In genomic region chr14:73714656-73715081, GRCh38 we compare ENCODE assay signal across 8 cellular contexts. TPM values are rescaled to one million over a fixed set of nuclear protein-coding genes. Genes with fewer than 3 reads are reported as not detected.
A peak's percentile ranks its signal among the peaks of the same experiment; 100 is the strongest.
DNase-seq lines count a peak whose midpoint lies in the region; ATAC-seq and TF ChIP-seq lines count a peak whose summit lies in the region.

No MANE protein-coding gene starts in this region.

- no peaks in the 10 kb centered on the region for H3K27me3 Mint-ChIP-seq in CD8-positive, alpha-beta T cell (ENCODE audit: low read depth)

- intact Hi-C loops in CD8-positive, alpha-beta T cell (cut with DNase I, micrococcal nuclease): loop anchor here (1.0 to 5.0 kb wide), 6 partner anchors 27 to 308 kb away; partner anchors contain the start of genes COQ6 (in 1 of the 2), FAM161B (in 1 of the 2), NUMB (in 1 of the 2) and PTGR2 (in 1 of the 2)
- intact Hi-C loops in prostate gland (cut with DNase I): loop anchor here (5.0 kb wide), 2 partner anchors 52 to 82 kb away; no protein-coding TSS in a partner anchor

- H3K27ac ChIP-seq in CD8-positive, alpha-beta T cell (ENCODE audit: low read depth, low read length): peak overlapping the region; percentile 76
- H3K27ac ChIP-seq in RWPE2 (ENCODE audit: poor library complexity, severe bottlenecking): peak overlapping the region; percentile 81
- H3K27ac ChIP-seq in prostate gland: peak overlapping the region; percentile 87 to 91

- H3K4me1 Mint-ChIP-seq in CD8-positive, alpha-beta T cell (ENCODE audit: low read depth): peaks cover 34% of the 10 kb centered on the region

- WGBS in prostate gland: 48% methylated on average over 7 of the region's 7 CpGs

- CTCF ChIA-PET in CD8-positive, alpha-beta T cell (lab: Charles Lee): interaction anchor here (1.6 kb wide), 1 partner anchor 14 kb away, joined by 8 read pairs; no protein-coding TSS in a partner anchor

- no peaks in the 10 kb centered on the region for H3K27me3 ChIP-seq in CD8-positive, alpha-beta T cell (ENCODE audit: insufficient read depth, low read length)
- no peaks in the 10 kb centered on the region for H3K27me3 ChIP-seq in HAP-1 (ENCODE audit: low read depth)
- no peaks in the 10 kb centered on the region for H3K27me3 ChIP-seq in RWPE2 (ENCODE audit: insufficient read depth, poor library complexity, severe bottlenecking)
- no peaks in the 10 kb centered on the region for H3K27me3 ChIP-seq in prostate gland (replicated peaks; ENCODE audit: insufficient read depth)

- no peak for DNase-seq in CD8-positive, alpha-beta T cell
- DNase-seq in HAP-1 (ENCODE audit: low spot score in 2 of 2): no peak
- DNase-seq in RWPE2 (ENCODE audit: low spot score): no peak
- no peak for DNase-seq in epithelial cell of proximal tubule (ENCODE audit: low read depth)
- no peak for DNase-seq in prostate gland (ENCODE audit: low spot score)
- DNase-seq in NK-92 (lab: John Stamatoyannopoulos, UW; ENCODE audit: unreplicated experiment): no peak
- no peak for DNase-seq in middle frontal gyrus (ENCODE audit: extremely low spot score, low spot score)

- in situ Hi-C loops in HAP-1 (cut with MboI; ENCODE audit: low sequenced_read_pairs): no loop called here

- H3K9me3 ChIP-seq in CD8-positive, alpha-beta T cell (ENCODE audit: low read length): no peaks in the 10 kb centered on the region
- H3K9me3 ChIP-seq in HAP-1 (no peaks in the 10 kb centered on the region), RWPE2 (ENCODE audit: severe bottlenecking) (no peaks in the 10 kb centered on the region), prostate gland (no peaks in the 10 kb centered on the region)

- peaks cover 16% of the 10 kb centered on the region for H3K36me3 ChIP-seq in CD8-positive, alpha-beta T cell (ENCODE audit: insufficient read depth, low read length)
- H3K36me3 ChIP-seq in HAP-1 (replicated peaks) (peaks cover 22% of the 10 kb centered on the region), RWPE2 (ENCODE audit: low read depth) (peaks cover 34% of the 10 kb centered on the region), prostate gland (peaks cover 4 to 6% of the 10 kb centered on the region in 2 donors)

- H3K4me1 ChIP-seq in CD8-positive, alpha-beta T cell (ENCODE audit: insufficient read depth, low read length): peaks cover 10% of the 10 kb centered on the region
- peaks cover 5% of the 10 kb centered on the region for H3K4me1 ChIP-seq in HAP-1
- peaks cover 16% of the 10 kb centered on the region for H3K4me1 ChIP-seq in RWPE2 (ENCODE audit: insufficient read depth, poor library complexity, severe bottlenecking)
- H3K4me1 ChIP-seq in prostate gland (replicated peaks): peaks cover 11% of the 10 kb centered on the region

- TF ChIP-seq CTCF in CD8-positive, alpha-beta T cell (IDR thresholded peaks at IDR 0.05): no peak
- TF ChIP-seq CTCF in RWPE2 (IDR thresholded peaks at IDR 0.05; ENCODE audit: poor library complexity, severe bottlenecking) (no peak), epithelial cell of proximal tubule (conservative IDR thresholded peaks at IDR 0.05; ENCODE audit: low read depth, low read length) (no peak), prostate gland (IDR thresholded peaks at IDR 0.05) (no peak)

- H3K9me3 Mint-ChIP-seq in CD8-positive, alpha-beta T cell: no peaks in the 10 kb centered on the region

- H3K27ac Mint-ChIP-seq in CD8-positive, alpha-beta T cell: peak overlapping the region; percentile 93

- ATAC-seq in CD8-positive, alpha-beta T cell: no peak
- ATAC-seq in RWPE2 (ENCODE audit: low read depth) (peak; percentile 11), HG03097 (IDR thresholded peaks at IDR 0.05; ENCODE audit: low FRiP score, unreplicated experiment) (no peak)

- H3K4me3 ChIP-seq in CD8-positive, alpha-beta T cell (ENCODE audit: low read depth, low read length): peak overlapping the region; percentile 92
- H3K4me3 ChIP-seq in HAP-1 (peak overlapping the region; percentile 83), RWPE2 (ENCODE audit: severe bottlenecking) (peak overlapping the region; percentile 71), epithelial cell of proximal tubule (ENCODE audit: low read depth, low read length) (peak overlapping the region; percentile 75), prostate gland (peak overlapping the region in 1 of 2 donors; percentile 77)

- no peak for TF ChIP-seq POLR2A in prostate gland (IDR thresholded peaks at IDR 0.05)

- H3K4me3 Mint-ChIP-seq in CD8-positive, alpha-beta T cell: peak overlapping the region; percentile 82

- POLR2A ChIA-PET in CD8-positive, alpha-beta T cell (lab: Charles Lee): interaction anchor here (3.8 kb wide), 1 partner anchor 72 kb away, joined by 16 read pairs; no protein-coding TSS in a partner anchor

- peaks cover 40% of the 10 kb centered on the region for H3K36me3 Mint-ChIP-seq in CD8-positive, alpha-beta T cell

RNA-seq across cellular contexts. Expression of gene PNMA1, which starts 0.5 kb away (rescaled TPM):
- total RNA-seq in CD8-positive, alpha-beta T cell: 10 to 100 TPM; 39.4 to 39.8 TPM
- total RNA-seq in epithelial cell of proximal tubule: 22.9 and 23.6 TPM in 2 replicates
- total RNA-seq in prostate gland: 10 to 100 TPM; 18.6 to 62.7 TPM
